Comparison of ENCODE assay signal across 4 cellular contexts in the genomic region with DNA sequence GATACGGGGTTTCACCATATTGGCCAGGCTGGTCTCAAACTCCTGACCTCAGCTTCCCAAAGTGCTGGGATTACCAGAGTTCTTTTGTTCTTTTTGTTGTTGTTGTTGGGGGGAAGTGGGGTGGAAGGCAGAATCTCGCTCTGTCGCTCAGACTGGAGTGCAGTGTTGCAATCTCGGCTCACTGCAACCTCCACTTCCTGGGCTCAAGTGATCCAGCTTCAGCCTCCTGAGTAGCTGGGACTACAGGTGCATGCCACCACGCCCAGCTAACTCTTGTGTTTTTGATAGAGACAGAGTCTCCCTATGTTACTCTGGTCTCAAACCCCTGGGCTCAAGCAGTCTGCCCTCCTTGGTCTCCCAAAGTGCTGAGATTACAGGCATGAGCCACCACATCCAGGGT. TPM values are rescaled to one million over a fixed set of nuclear protein-coding genes. Genes with fewer than 3 reads are reported as not detected.
"Had no signal": no experiment of that assay in that cellular context is flagged by ENCODE, and none has a peak within 500 bp of the region (broad histone marks: within the 10 kb centered on the region; RNA-seq: fewer than 3 reads in every experiment).

No MANE protein-coding gene starts in this region.

RNA-seq across cellular contexts. Expression of a gene that starts 0.6 kb away (rescaled TPM):
- total RNA-seq: ascending aorta, body of pancreas, bronchial epithelial cell, SJSA1 had no signal

RNA-seq across cellular contexts. Expression of a gene that starts 3.8 kb away (rescaled TPM):
- total RNA-seq: bronchial epithelial cell had no signal

RNA-seq across cellular contexts. Expression of a gene that starts 51.3 kb away (rescaled TPM):
- total RNA-seq: ascending aorta, SJSA1 had no signal
